Comparison of ENCODE assay signal across 16 cellular contexts in genomic region chr7:103765891-103766290, GRCh38.
"Had no signal": no experiment of that assay in that cellular context is flagged by ENCODE, and none has a peak within 500 bp of the region (broad histone marks: within the 10 kb centered on the region; RNA-seq: fewer than 3 reads in every experiment).

No MANE protein-coding gene starts in this region.

- H3K27me3 ChIP-seq: ascending aorta, breast epithelium, heart left ventricle, pancreas, thyroid gland had no signal

- H3K4me3 ChIP-seq: ascending aorta, breast epithelium, heart left ventricle, lung, pancreas, thyroid gland had no signal

- H3K27ac ChIP-seq: ascending aorta, breast epithelium, heart left ventricle, pancreas, thyroid gland had no signal

- DNase-seq: activated CD4-positive, alpha-beta T cell treated with anti-CD3 and anti-CD28 coated beads for 1 hour; activated CD4-positive, alpha-beta T cell treated with anti-CD3 and anti-CD28 coated beads, Interleukin-2, amount 50 U/mL, for 48 hours; activated naive CD4-positive, alpha-beta T cell treated with anti-CD3 and anti-CD28 coated beads for 36 hours; dermis blood vessel endothelial cell; heart left ventricle; islet precursor cell; naive B cell; pancreas; stimulated activated CD4-positive, alpha-beta T cell treated with anti-CD3 and anti-CD28 coated beads, Interleukin-2, amount 100 ng/mL, for 48 hours; stimulated activated naive B cell treated with anti-CD40 and anti-IgM and Interleukin-4, amounts not matched to agents 10 μg/mL and 1 μg/mL and 100 μg/mL, for 72 hours; T-helper 9 cell; thyroid gland had no signal

- H3K9me3 ChIP-seq: ascending aorta, breast epithelium, heart left ventricle, pancreas, thyroid gland had no signal

- H3K36me3 ChIP-seq: ascending aorta, breast epithelium, heart left ventricle, pancreas, thyroid gland had no signal

- H3K4me1 ChIP-seq: ascending aorta, breast epithelium, heart left ventricle, pancreas, thyroid gland had no signal

- ATAC-seq: activated T-helper 17 cell treated with anti-CD3 and anti-CD28 coated beads, Interleukin-2, amount 50 U/mL, for 72 hours; heart left ventricle; stimulated activated naive B cell treated with anti-CD40 and anti-IgM and Interleukin-4, amounts not matched to agents 10 μg/mL and 1 μg/mL and 100 μg/mL, for 72 hours had no signal
